In genomic region chr22:37242395-37242918, GRCh38 we compare ENCODE assay signal across 8 cellular contexts.
DNase-seq lines count a peak whose midpoint lies in the region; ATAC-seq and TF ChIP-seq lines count a peak whose summit lies in the region.

No MANE protein-coding gene starts in this region.

- ATAC-seq in GM18867 (IDR thresholded peaks at IDR 0.05; ENCODE audit: unreplicated experiment) (peak; percentile 61), HG03066 (IDR thresholded peaks at IDR 0.05; ENCODE audit: low read depth, unreplicated experiment) (peak; percentile 64)

- POLR2A ChIA-PET in RWPE1 (lab: Yijun Ruan, JAX; ENCODE audit: low non-redundant PET) = no interaction called here

- peak overlapping the region; percentile 80 for H3K27ac ChIP-seq in RWPE1

- DNase-seq in RWPE1 (ENCODE audit: low spot score) = peak; percentile 30
- peak; percentile 84 for DNase-seq in activated T-helper 9 cell treated with anti-CD3 and anti-CD28 coated beads, Interleukin-2, amount 50 U/mL, for 16 hours (ENCODE audit: low read depth)
- DNase-seq in iris pigment epithelial cell (ENCODE audit: low read depth) = peak; percentile 60
- peak; percentile 77 for DNase-seq in stimulated activated CD8-positive, alpha-beta memory T cell treated with anti-CD3 and anti-CD28 coated beads, Interleukin-15, amount 100 ng/mL, for 1 hour (ENCODE audit: low read depth)
- DNase-seq in NCI-H1105 (lab: John Stamatoyannopoulos, UW) = no peak
- no peak for DNase-seq in NCI-H2196 treated with DMSO at 0.1 percent for 48 hours (lab: John Stamatoyannopoulos, UW; ENCODE audit: unreplicated experiment)

- TF ChIP-seq CTCF in RWPE1 (conservative IDR thresholded peaks at IDR 0.05; ENCODE audit: low read depth) = no peak

- CTCF ChIA-PET in RWPE1 (lab: Yijun Ruan, JAX) = interaction anchor here (0.6 kb wide), 3 partner anchors 29 to 372 kb away, joined by 3 to 4 read pairs (median 3); no protein-coding TSS in a partner anchor

Comparison
In these comparisons a context has a peak if more than half of its experiments do, and no peak if none do; other contexts are left out.
1. DNase-seq: peak in RWPE1 (single experiment), activated T-helper 9 cell treated with anti-CD3 and anti-CD28 coated beads, Interleukin-2, amount 50 U/mL, for 16 hours (single experiment), iris pigment epithelial cell (single experiment) and stimulated activated CD8-positive, alpha-beta memory T cell treated with anti-CD3 and anti-CD28 coated beads, Interleukin-15, amount 100 ng/mL, for 1 hour (single experiment); none in NCI-H1105 (single experiment) and NCI-H2196 treated with DMSO at 0.1 percent for 48 hours (single experiment).